In the genomic region with DNA sequence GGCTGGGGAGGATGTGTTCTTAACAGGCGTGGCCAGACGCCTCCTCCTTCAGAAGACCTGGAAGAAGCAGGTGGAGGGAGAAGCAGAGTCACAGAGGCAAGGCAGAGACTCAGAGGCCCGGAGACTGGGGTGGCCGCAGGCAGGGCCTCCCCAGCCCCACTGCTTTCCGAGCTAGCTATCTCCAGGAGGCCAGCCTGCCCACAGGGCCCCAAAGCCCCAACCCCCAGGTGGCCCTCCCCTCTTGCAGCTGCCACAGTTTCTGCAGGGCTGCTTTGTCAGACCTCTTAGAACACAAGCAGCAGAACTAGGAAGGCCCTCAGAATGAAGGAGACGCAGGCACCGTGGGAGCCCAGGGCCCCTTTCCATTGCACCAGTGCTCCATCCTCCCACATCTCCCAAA, we compare ENCODE assay signal across 17 cellular contexts.
DNase-seq lines count a peak whose midpoint lies in the region; TF ChIP-seq lines count a peak whose summit lies in the region.
"Had no signal": no experiment of that assay in that cellular context is flagged by ENCODE, and none has a peak within 500 bp of the region (broad histone marks: within the 10 kb centered on the region; RNA-seq: fewer than 3 reads in every experiment).

No MANE protein-coding gene starts in this region.

- no peak overlapping the region for H3K4me3 Mint-ChIP-seq in nephron progenitor cell
- H3K4me3 Mint-ChIP-seq: CD14-positive monocyte; CD4-positive, alpha-beta memory T cell had no signal

- intact Hi-C loops in head of caudate nucleus (cut with DNase I), result no loop called here

- no peaks in the 10 kb centered on the region for H3K36me3 ChIP-seq in SJCRH30
- H3K36me3 ChIP-seq: BLaER1, HAP-1 had no signal

- no peak for TF ChIP-seq CTCF in nephron progenitor cell (IDR thresholded peaks at IDR 0.05)

- peaks cover 5% of the 10 kb centered on the region; the same call in 1 of the 2 replicates for H3K27me3 ChIP-seq in SJCRH30
- H3K27me3 ChIP-seq: BLaER1 had no signal

- H3K4me3 ChIP-seq in SJCRH30, result no peak overlapping the region
- H3K4me3 ChIP-seq: BLaER1, GM12878, HAP-1 had no signal

- no peaks in the 10 kb centered on the region for H3K9me3 ChIP-seq in SJCRH30 (replicated peaks)
- H3K9me3 ChIP-seq: BLaER1, HAP-1 had no signal

- peak overlapping the region; percentile 83 for H3K27ac Mint-ChIP-seq in nephron progenitor cell
- H3K27ac Mint-ChIP-seq: CD14-positive monocyte; CD4-positive, alpha-beta memory T cell had no signal

- H3K4me1 Mint-ChIP-seq in nephron progenitor cell, result peaks cover 62% of the 10 kb centered on the region
- H3K4me1 Mint-ChIP-seq: CD14-positive monocyte had no signal

- no peak overlapping the region for H3K27ac ChIP-seq in SJCRH30
- H3K27ac ChIP-seq: BLaER1, HL-60 had no signal

- DNase-seq in NCI-H82 (lab: John Stamatoyannopoulos, UW) (peak; percentile 55), NCI-H82 treated with DMSO at 0.1 percent for 48 hours (lab: John Stamatoyannopoulos, UW; ENCODE audit: unreplicated experiment) (no peak), SJCRH30 (peak; percentile 21 to 45), nephron progenitor cell (no peak), head of caudate nucleus (no peak), kidney glomerular epithelial cell (lab: John Stamatoyannopoulos, UW) (no peak), iPS-NIHi11 (ENCODE audit: low spot score) (no peak)
- DNase-seq: 8988T; CD4-positive, alpha-beta memory T cell; DMS53; DND-41; EL had no signal

- no peaks in the 10 kb centered on the region for H3K9me3 Mint-ChIP-seq in nephron progenitor cell
- H3K9me3 Mint-ChIP-seq: CD4-positive, alpha-beta memory T cell had no signal

- H3K27me3 Mint-ChIP-seq in nephron progenitor cell (ENCODE audit: low read depth, poor library complexity), result peaks cover 19% of the 10 kb centered on the region

- H3K4me1 ChIP-seq in SJCRH30, result peaks cover 2% of the 10 kb centered on the region; the same call in 1 of the 2 replicates

- H3K36me3 Mint-ChIP-seq in nephron progenitor cell (ENCODE audit: low read depth), result no peaks in the 10 kb centered on the region
- H3K36me3 Mint-ChIP-seq: CD14-positive monocyte; CD4-positive, alpha-beta memory T cell had no signal

Comparison
In these comparisons a context has a peak if more than half of its experiments do, and no peak if none do; other contexts are left out.
1. DNase-seq: peak in NCI-H82 (single experiment) and SJCRH30 (2 of 2); none in NCI-H82 treated with DMSO at 0.1 percent for 48 hours (single experiment), nephron progenitor cell (single experiment), head of caudate nucleus (0 of 42), kidney glomerular epithelial cell (single experiment) and iPS-NIHi11 (single experiment).